Comparison of ENCODE assay signal across 17 cellular contexts in the genomic region with DNA sequence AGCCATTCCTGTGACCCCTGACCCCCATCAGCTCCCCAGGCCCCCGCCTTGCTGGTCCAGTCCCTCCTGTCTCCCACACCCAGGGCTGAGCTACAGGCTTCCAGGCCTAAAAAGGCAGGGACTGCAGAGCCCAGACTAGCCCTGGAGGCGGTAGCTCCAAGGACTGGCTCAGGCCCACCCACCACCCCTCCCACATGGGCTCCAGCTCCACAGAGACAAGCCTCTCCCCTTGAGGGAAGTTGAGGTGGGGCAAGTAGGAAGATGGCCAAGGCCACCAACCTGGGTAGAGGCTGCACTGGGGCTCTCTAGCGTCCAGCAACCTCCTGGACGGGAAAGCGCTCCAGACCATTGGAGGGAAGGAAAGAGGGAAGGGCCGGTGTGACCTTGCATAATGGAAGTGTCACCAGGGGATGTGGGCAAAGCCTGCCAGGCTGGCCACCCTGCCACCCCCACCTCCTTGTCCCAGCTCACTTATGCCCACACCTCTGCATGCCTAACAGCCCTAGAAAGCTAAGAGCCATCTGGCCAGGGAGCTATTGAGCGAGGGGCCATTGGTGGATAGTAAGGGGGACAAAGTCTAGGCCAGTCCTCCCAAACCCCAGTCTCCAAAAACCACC.
DNase-seq lines count a peak whose midpoint lies in the region; ATAC-seq and TF ChIP-seq lines count a peak whose summit lies in the region.
"Had no signal": no experiment of that assay in that cellular context is flagged by ENCODE, and none has a peak within 500 bp of the region (broad histone marks: within the 10 kb centered on the region; RNA-seq: fewer than 3 reads in every experiment).

No MANE protein-coding gene starts in this region.

- H3K4me3 ChIP-seq in colonic mucosa (peak overlapping the region; percentile 29), psoas muscle (peak overlapping the region; percentile 75), upper lobe of right lung (peak overlapping the region; percentile 86)

- no peak for TF ChIP-seq CTCF in colonic mucosa (IDR thresholded peaks at IDR 0.05)
- no peak for TF ChIP-seq CTCF in psoas muscle (IDR thresholded peaks at IDR 0.05)
- no peak for TF ChIP-seq CTCF in upper lobe of right lung (IDR thresholded peaks at IDR 0.05)

- no peaks in the 10 kb centered on the region for H3K4me1 ChIP-seq in colonic mucosa
- peaks cover 82% of the 10 kb centered on the region for H3K4me1 ChIP-seq in psoas muscle
- peaks cover 52% of the 10 kb centered on the region for H3K4me1 ChIP-seq in upper lobe of right lung

- DNase-seq in colonic mucosa (no peak), left colon (peak in 1 of 2 donors; percentile 73), psoas muscle (peak; percentile 12 to 52), upper lobe of right lung (peak; percentile 77)
- no peak for DNase-seq in stimulated activated CD4-positive, alpha-beta T cell treated with anti-CD3 and anti-CD28 coated beads, Interleukin-2, amount 100 ng/mL, for 48 hours
- DNase-seq: activated CD4-positive, alpha-beta T cell treated with anti-CD3 and anti-CD28 coated beads for 1 hour; activated CD8-positive, alpha-beta memory T cell treated with anti-CD3 and anti-CD28 coated beads, Interleukin-2, amount 10 ng/mL, durations not matched to agents 7 days and 5 days; activated naive CD4-positive, alpha-beta T cell; brain microvascular endothelial cell; effector CD8-positive, alpha-beta T cell; NCI-H2227 treated with DMSO at 0.1 percent for 48 hours; SHP77 treated with DMSO at 0.1 percent for 48 hours; small intestine; stimulated activated naive B cell treated with anti-CD40 and anti-IgM and Interleukin-4, amounts not matched to agents 10 μg/mL and 1 μg/mL and 100 μg/mL, for 72 hours had no signal

- 73 to 82% (median 73%) methylated on average over 7 of the region's 7 CpGs for WGBS in psoas muscle, 3 donors

- no peaks in the 10 kb centered on the region for H3K9me3 ChIP-seq in colonic mucosa
- no peaks in the 10 kb centered on the region for H3K9me3 ChIP-seq in psoas muscle
- H3K9me3 ChIP-seq in upper lobe of right lung: no peaks in the 10 kb centered on the region

- intact Hi-C loops in colonic mucosa (cut with DNase I): no loop called here
- intact Hi-C loops in left colon (cut with DNase I, micrococcal nuclease): no loop called here
- intact Hi-C loops in psoas muscle (cut with DNase I): loop anchor here in 1 of 2 donors (5.0 kb wide), 1 partner anchor 48 kb away; no protein-coding TSS in a partner anchor
- intact Hi-C loops in upper lobe of right lung (cut with DNase I): loop anchor here (10.0 kb wide), 1 partner anchor 45 kb away; no protein-coding TSS in a partner anchor

- H3K9ac ChIP-seq in colonic mucosa (ENCODE audit: low read depth in 2 of 2, low read length in 2 of 2): peak overlapping the region in 1 of 2 donors; percentile 50
- H3K9ac ChIP-seq: KMS-11 had no signal

- H3K36me3 ChIP-seq in colonic mucosa (no peaks in the 10 kb centered on the region), psoas muscle (ENCODE audit: insufficient read depth in 1 of 2, low read depth in 1 of 2) (no peaks in the 10 kb centered on the region), upper lobe of right lung (no peaks in the 10 kb centered on the region)
- H3K36me3 ChIP-seq: brain microvascular endothelial cell had no signal

- H3K27ac ChIP-seq in colonic mucosa (peak overlapping the region; percentile 68), psoas muscle (peak overlapping the region; percentile 87), upper lobe of right lung (peak overlapping the region; percentile 91)
- H3K27ac ChIP-seq: brain microvascular endothelial cell, KMS-11 had no signal

- ATAC-seq in left colon (peak; percentile 12), psoas muscle (no peak), upper lobe of right lung (peak; percentile 29), HG03108 (IDR thresholded peaks at IDR 0.05; ENCODE audit: unreplicated experiment) (no peak), HG02970 (IDR thresholded peaks at IDR 0.05; ENCODE audit: low FRiP score, unreplicated experiment) (no peak)
- ATAC-seq: activated CD8-positive, alpha-beta memory T cell treated with anti-CD3 and anti-CD28 coated beads, Interleukin-2, amount 10 ng/mL, durations not matched to agents 7 days and 5 days; stimulated activated naive B cell treated with anti-CD40 and anti-IgM and Interleukin-4, amounts not matched to agents 10 μg/mL and 1 μg/mL and 100 μg/mL, for 72 hours had no signal

- H3K27me3 ChIP-seq in colonic mucosa (no peaks in the 10 kb centered on the region), psoas muscle (ENCODE audit: insufficient read depth in 3 of 3, low read length in 2 of 3) (no peaks in the 10 kb centered on the region), upper lobe of right lung (no peaks in the 10 kb centered on the region)
- H3K27me3 ChIP-seq: brain microvascular endothelial cell had no signal

Comparison
In these comparisons a context has a peak if more than half of its experiments do, and no peak if none do; other contexts are left out.
1. DNase-seq: peak in psoas muscle (2 of 2) and upper lobe of right lung (single experiment); none in colonic mucosa (single experiment) and stimulated activated CD4-positive, alpha-beta T cell treated with anti-CD3 and anti-CD28 coated beads, Interleukin-2, amount 100 ng/mL, for 48 hours (0 of 2).
2. H3K4me3 ChIP-seq: peak in every context shown above with its lines; median percentile 86 in upper lobe of right lung; 75 in psoas muscle; 29 in colonic mucosa.
3. ATAC-seq: peak in left colon (single experiment) and upper lobe of right lung (single experiment); none in psoas muscle (0 of 4), HG03108 (single experiment) and HG02970 (single experiment).
4. Peak in every context shown above with its lines, with median percentiles within 50 percentile points of each other: H3K27ac ChIP-seq.